In genomic region chr12:110537605-110538409, GRCh38 we compare ENCODE assay signal across 9 cellular contexts. TPM values are rescaled to one million over a fixed set of nuclear protein-coding genes. Genes with fewer than 3 reads are reported as not detected.
DNase-seq lines count a peak whose midpoint lies in the region; ATAC-seq, FAIRE-seq and TF ChIP-seq lines count a peak whose summit lies in the region.
"Had no signal": no experiment of that assay in that cellular context is flagged by ENCODE, and none has a peak within 500 bp of the region (broad histone marks: within the 10 kb centered on the region; RNA-seq: fewer than 3 reads in every experiment).

No MANE protein-coding gene starts in this region.

- peaks cover 30% of the 10 kb centered on the region for H3K36me3 ChIP-seq in muscle layer of colon (ENCODE audit: insufficient read depth, low read length)
- peaks cover 8% of the 10 kb centered on the region for H3K36me3 ChIP-seq in H7 (replicated peaks; ENCODE audit: control insufficient read depth, insufficient read depth, low read length)

- no peaks in the 10 kb centered on the region for H3K9me3 Mint-ChIP-seq in activated T-cell treated with anti-CD3 and anti-CD28 coated beads, Interleukin-2, amount 50 U/mL, for 72 hours
- no peaks in the 10 kb centered on the region for H3K9me3 Mint-ChIP-seq in activated T-cell treated with anti-CD3 and anti-CD28 coated beads, Interleukin-2, amount 50 U/mL, for 4 hours

- peaks cover 22% of the 10 kb centered on the region for H3K4me1 Mint-ChIP-seq in activated T-cell treated with anti-CD3 and anti-CD28 coated beads, Interleukin-2, amount 50 U/mL, for 72 hours (ENCODE audit: low read depth)
- H3K4me1 Mint-ChIP-seq in activated T-cell treated with anti-CD3 and anti-CD28 coated beads, Interleukin-2, amount 50 U/mL, for 4 hours (ENCODE audit: low read depth), result peaks cover 12% of the 10 kb centered on the region

- H3K36me3 Mint-ChIP-seq in activated T-cell treated with anti-CD3 and anti-CD28 coated beads, Interleukin-2, amount 50 U/mL, for 72 hours (ENCODE audit: insufficient read depth in 2 of 2), result peaks cover 3 to 31% of the 10 kb centered on the region in 2 donors
- peaks cover 45% of the 10 kb centered on the region for H3K36me3 Mint-ChIP-seq in activated T-cell treated with anti-CD3 and anti-CD28 coated beads, Interleukin-2, amount 50 U/mL, for 4 hours (ENCODE audit: insufficient read depth)

- no peaks in the 10 kb centered on the region for H3K9me3 ChIP-seq in muscle layer of colon (ENCODE audit: low read length)

- H3K9ac ChIP-seq in muscle layer of colon (ENCODE audit: low read length), result no peak overlapping the region

- TF ChIP-seq CTCF in epithelial cell of esophagus (IDR thresholded peaks at IDR 0.05; ENCODE audit: insufficient read depth, low read depth, low read length, missing control alignments), result no peak

- H3K4me3 ChIP-seq in epithelial cell of esophagus (ENCODE audit: low read length) (no peak overlapping the region), muscle layer of colon (ENCODE audit: low read depth in 1 of 2, low read length in 2 of 2) (peak overlapping the region in 1 of 2 donors; percentile 38), H7 (ENCODE audit: insufficient read depth, low read depth, low read length) (no peak overlapping the region)

- H3K27me3 Mint-ChIP-seq in activated T-cell treated with anti-CD3 and anti-CD28 coated beads, Interleukin-2, amount 50 U/mL, for 72 hours (ENCODE audit: low read depth), result no peaks in the 10 kb centered on the region
- no peaks in the 10 kb centered on the region for H3K27me3 Mint-ChIP-seq in activated T-cell treated with anti-CD3 and anti-CD28 coated beads, Interleukin-2, amount 50 U/mL, for 4 hours (ENCODE audit: low read depth)

- no peak overlapping the region for H3K4me3 Mint-ChIP-seq in activated T-cell treated with anti-CD3 and anti-CD28 coated beads, Interleukin-2, amount 50 U/mL, for 72 hours
- H3K4me3 Mint-ChIP-seq in activated T-cell treated with anti-CD3 and anti-CD28 coated beads, Interleukin-2, amount 50 U/mL, for 4 hours, result no peak overlapping the region

- peak overlapping the region; percentile 83 for H3K27ac Mint-ChIP-seq in activated T-cell treated with anti-CD3 and anti-CD28 coated beads, Interleukin-2, amount 50 U/mL, for 72 hours

- no peak for FAIRE-seq in urothelium cell line (lab: Jason Lieb, UNC)

- H3K27ac ChIP-seq in muscle layer of colon (ENCODE audit: low read depth, low read length), result peak overlapping the region; percentile 68

- DNase-seq in activated T-cell treated with anti-CD3 and anti-CD28 coated beads, Interleukin-2, amount 50 U/mL, for 72 hours, result no peak
- DNase-seq in activated T-cell treated with anti-CD3 and anti-CD28 coated beads, Interleukin-2, amount 50 U/mL, for 4 hours, result no peak
- DNase-seq in epithelial cell of esophagus (ENCODE audit: low read depth), result peak; percentile 59
- DNase-seq in urothelium cell line (ENCODE audit: low spot score), result peak; percentile 67
- no peak for DNase-seq in superior temporal gyrus (ENCODE audit: extremely low spot score)
- DNase-seq in H7, result no peak
- no peak for DNase-seq in HuH-7.5 (ENCODE audit: low spot score)
- DNase-seq: activated CD4-positive, alpha-beta T cell treated with anti-CD3 and anti-CD28 coated beads, Interleukin-2, amount 50 U/mL, for 1 hour had no signal

- H3K27me3 ChIP-seq in muscle layer of colon (ENCODE audit: control insufficient read depth in 1 of 2, insufficient read depth in 2 of 2, low read length in 2 of 2), result no peaks in the 10 kb centered on the region
- no peaks in the 10 kb centered on the region for H3K27me3 ChIP-seq in H7 (ENCODE audit: control insufficient read depth, insufficient read depth, low read length)

- peaks cover 42% of the 10 kb centered on the region for H3K4me1 ChIP-seq in muscle layer of colon (ENCODE audit: insufficient read depth, low read length)

- no peak for ATAC-seq in activated T-cell treated with anti-CD3 and anti-CD28 coated beads, Interleukin-2, amount 50 U/mL, for 72 hours (replicated peaks in 1 of 2)
- ATAC-seq in activated T-cell treated with anti-CD3 and anti-CD28 coated beads, Interleukin-2, amount 50 U/mL, for 4 hours, result no peak

RNA-seq across cellular contexts. Expression of gene RAD9B, which starts 35.7 kb away (rescaled TPM):
- total RNA-seq in activated T-cell treated with anti-CD3 and anti-CD28 coated beads, Interleukin-2, amount 50 U/mL, for 72 hours, result 1 to 10 TPM; 2.3 to 4.4 TPM
- total RNA-seq in activated T-cell treated with anti-CD3 and anti-CD28 coated beads, Interleukin-2, amount 50 U/mL, for 4 hours, result under 1 TPM; 0.34 to 0.73 (median 0.51) TPM
- total RNA-seq in H7 (2014; rRNA removed; shearing (Covaris generic)), result not detected in 2 replicates

RNA-seq across cellular contexts. Expression of gene VPS29, which starts 35.9 kb away (rescaled TPM):
- total RNA-seq in activated T-cell treated with anti-CD3 and anti-CD28 coated beads, Interleukin-2, amount 50 U/mL, for 72 hours, result 100 to 1,000 TPM in 1 of 2 donors, 10 to 100 TPM in 1; 98.2 to 104 TPM
- 10 to 100 TPM; 70.7 to 78.4 (median 76.1) TPM for total RNA-seq in activated T-cell treated with anti-CD3 and anti-CD28 coated beads, Interleukin-2, amount 50 U/mL, for 4 hours
- 43.3 and 58.1 TPM in 2 replicates for total RNA-seq in H7 (2014; rRNA removed; shearing (Covaris generic))

RNA-seq across cellular contexts. Expression of gene PPTC7, which starts 45.3 kb away (rescaled TPM):
- 10 to 100 TPM; 42.6 to 42.9 TPM for total RNA-seq in activated T-cell treated with anti-CD3 and anti-CD28 coated beads, Interleukin-2, amount 50 U/mL, for 72 hours
- 10 to 100 TPM; 74.2 to 76.4 (median 74.4) TPM for total RNA-seq in activated T-cell treated with anti-CD3 and anti-CD28 coated beads, Interleukin-2, amount 50 U/mL, for 4 hours
- 4.6 and 7.4 TPM in 2 replicates for total RNA-seq in H7 (2014; rRNA removed; shearing (Covaris generic))

Comparison
In these comparisons a context has a peak if more than half of its experiments do, and no peak if none do; other contexts are left out.
1. DNase-seq: peak in epithelial cell of esophagus (single experiment) and urothelium cell line (single experiment); none in activated T-cell treated with anti-CD3 and anti-CD28 coated beads, Interleukin-2, amount 50 U/mL, for 72 hours (0 of 2), activated T-cell treated with anti-CD3 and anti-CD28 coated beads, Interleukin-2, amount 50 U/mL, for 4 hours (single experiment), superior temporal gyrus (single experiment), H7 (single experiment) and HuH-7.5 (single experiment).